Comparison of ENCODE assay signal across 20 cellular contexts in the genomic region with DNA sequence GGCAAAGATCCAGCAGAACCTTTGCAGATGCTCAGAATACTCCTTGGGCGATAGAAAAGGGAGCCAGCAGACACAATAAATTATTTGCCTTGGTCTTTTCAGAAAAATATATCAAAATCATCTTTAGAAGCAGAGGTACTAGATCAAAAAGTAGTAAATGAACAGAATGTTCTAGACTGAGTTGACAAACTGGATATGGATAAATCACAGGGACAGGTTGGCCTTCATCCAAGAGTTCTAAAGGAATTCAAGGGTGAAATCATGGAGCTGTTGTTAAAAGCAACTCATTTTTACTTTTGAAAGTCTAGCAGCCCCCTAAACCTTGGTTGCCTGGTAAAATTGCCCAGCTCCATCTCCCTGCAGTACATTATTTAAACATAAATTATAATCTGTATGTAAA.
DNase-seq lines count a peak whose midpoint lies in the region; ATAC-seq and TF ChIP-seq lines count a peak whose summit lies in the region.
"Had no signal": no experiment of that assay in that cellular context is flagged by ENCODE, and none has a peak within 500 bp of the region (broad histone marks: within the 10 kb centered on the region; RNA-seq: fewer than 3 reads in every experiment).

No MANE protein-coding gene starts in this region.

- no peak overlapping the region for H3K23ac ChIP-seq in mesenchymal stem cell (ENCODE audit: low read length in 2 of 2)

- no peak overlapping the region for H2AK5ac ChIP-seq in mesenchymal stem cell (ENCODE audit: low read length, severe bottlenecking)

- H3K9me3 ChIP-seq in RWPE2 (ENCODE audit: severe bottlenecking) (no peaks in the 10 kb centered on the region), mesenchymal stem cell (ENCODE audit: control insufficient read depth, low read length) (no peaks in the 10 kb centered on the region)
- H3K9me3 ChIP-seq: suprapubic skin had no signal

- no peak overlapping the region for H4K8ac ChIP-seq in mesenchymal stem cell (ENCODE audit: low read length)

- no peak overlapping the region for H3K9ac ChIP-seq in mesenchymal stem cell (ENCODE audit: low read length)

- ATAC-seq in RWPE2 (ENCODE audit: low read depth): no peak
- ATAC-seq: naive thymus-derived CD8-positive, alpha-beta T cell had no signal

- no peak overlapping the region for H2BK12ac ChIP-seq in mesenchymal stem cell (ENCODE audit: low read length in 2 of 2)

- H3K27me3 ChIP-seq in ACC112 (ENCODE audit: insufficient read depth, low read length): no peaks in the 10 kb centered on the region
- H3K27me3 ChIP-seq in RWPE2 (ENCODE audit: insufficient read depth, poor library complexity, severe bottlenecking): no peaks in the 10 kb centered on the region
- no peaks in the 10 kb centered on the region for H3K27me3 ChIP-seq in mesenchymal stem cell (ENCODE audit: control insufficient read depth in 1 of 2, insufficient read depth in 1 of 2, low read length in 2 of 2)
- H3K27me3 ChIP-seq: suprapubic skin had no signal

- no peak overlapping the region for H3K18ac ChIP-seq in mesenchymal stem cell (ENCODE audit: low read depth in 1 of 2, low read length in 2 of 2)

- H3K4me1 ChIP-seq in ACC112 (ENCODE audit: control insufficient read depth, insufficient read depth, low read length, unreplicated experiment) (peaks cover 55% of the 10 kb centered on the region), RWPE2 (ENCODE audit: insufficient read depth, poor library complexity, severe bottlenecking) (peaks cover 7% of the 10 kb centered on the region), mesenchymal stem cell (ENCODE audit: control insufficient read depth, insufficient read depth, low read depth, low read length) (peaks cover 2% of the 10 kb centered on the region)
- H3K4me1 ChIP-seq: suprapubic skin had no signal

- no peaks in the 10 kb centered on the region for H3K36me3 ChIP-seq in ACC112 (ENCODE audit: insufficient read depth, low read length)
- H3K36me3 ChIP-seq in RWPE2 (ENCODE audit: low read depth): no peaks in the 10 kb centered on the region
- H3K36me3 ChIP-seq in mesenchymal stem cell (ENCODE audit: control insufficient read depth in 1 of 2, insufficient read depth in 2 of 2, low read depth in 1 of 2, low read length in 2 of 2): no peaks in the 10 kb centered on the region
- H3K36me3 ChIP-seq: suprapubic skin had no signal

- 100% methylated on average over 1 of the region's 1 CpG for WGBS in mesenchymal stem cell

- H2BK15ac ChIP-seq in mesenchymal stem cell (ENCODE audit: low read depth, poor library complexity, severe bottlenecking): no peak overlapping the region

- no peak overlapping the region for H3K14ac ChIP-seq in mesenchymal stem cell (ENCODE audit: low read length in 2 of 2)

- H2BK120ac ChIP-seq in mesenchymal stem cell (ENCODE audit: low read depth, low read length): no peak overlapping the region

- H2BK5ac ChIP-seq in mesenchymal stem cell (ENCODE audit: low read depth, low read length, poor library complexity, severe bottlenecking): no peak overlapping the region

- no peak overlapping the region for H3K4me2 ChIP-seq in mesenchymal stem cell (ENCODE audit: low read length, poor library complexity, severe bottlenecking)

- no peak for DNase-seq in RWPE2 (ENCODE audit: low spot score)
- DNase-seq in dermis microvascular lymphatic vessel endothelial cell (ENCODE audit: low read depth in 2 of 2): peak; percentile 4 to 27
- DNase-seq in mesenchymal stem cell: peak; percentile 46
- DNase-seq in putamen (ENCODE audit: low spot score): no peak
- no peak for DNase-seq in amygdala (lab: John Stamatoyannopoulos, UW)
- DNase-seq in DMS53 treated with DMSO at 0.1 percent for 48 hours (lab: John Stamatoyannopoulos, UW; ENCODE audit: unreplicated experiment): no peak
- no peak for DNase-seq in stimulated activated CD4-positive, alpha-beta T cell treated with anti-CD3 and anti-CD28 coated beads, Interleukin-4, amount 100 ng/mL, for 24 hours
- DNase-seq: activated CD4-positive, alpha-beta T cell treated with anti-CD3 and anti-CD28 coated beads, Interleukin-2, amount 10 ng/mL, durations not matched to agents 24 days and 14 days; activated CD8-positive, alpha-beta memory T cell treated with anti-CD3 and anti-CD28 coated beads, Interleukin-2, amount 50 U/mL, for 48 hours; activated gamma-delta T cell; amniotic stem cell; DMS53; glutamatergic neuron; naive thymus-derived CD8-positive, alpha-beta T cell; NCI-H146; NCI-H2171 treated with DMSO at 0.1 percent for 48 hours; small intestine had no signal

- TF ChIP-seq CTCF in RWPE2 (IDR thresholded peaks at IDR 0.05; ENCODE audit: poor library complexity, severe bottlenecking): no peak

- H3K27ac ChIP-seq in ACC112 (ENCODE audit: low read depth, low read length): peak overlapping the region; percentile 83
- H3K27ac ChIP-seq in RWPE2 (ENCODE audit: poor library complexity, severe bottlenecking): peak overlapping the region; percentile 11
- no peak overlapping the region for H3K27ac ChIP-seq in mesenchymal stem cell (ENCODE audit: low read length, poor library complexity, severe bottlenecking)
- H3K27ac ChIP-seq: SK-N-MC, suprapubic skin had no signal

- H3K4me3 ChIP-seq in ACC112 (ENCODE audit: low read depth, low read length) (peak overlapping the region; percentile 51), RWPE2 (ENCODE audit: severe bottlenecking) (no peak overlapping the region), mesenchymal stem cell (ENCODE audit: insufficient read depth in 1 of 2, low read depth in 1 of 2, low read length in 2 of 2) (no peak overlapping the region)
- H3K4me3 ChIP-seq: SK-N-MC, suprapubic skin had no signal

- H3K79me2 ChIP-seq in ACC112 (ENCODE audit: control insufficient read depth, insufficient read depth, low read length, unreplicated experiment): no peaks in the 10 kb centered on the region

- H2AFZ ChIP-seq in ACC112 (ENCODE audit: low read length, unreplicated experiment): peak overlapping the region; percentile 31
- no peak overlapping the region for H2AFZ ChIP-seq in mesenchymal stem cell (ENCODE audit: low read depth, low read length)

- no peak overlapping the region for H3K4ac ChIP-seq in mesenchymal stem cell (ENCODE audit: low read depth in 1 of 2, low read length in 2 of 2)

- H4K91ac ChIP-seq in mesenchymal stem cell (ENCODE audit: low read length): no peak overlapping the region

- peaks cover 3% of the 10 kb centered on the region for H3K79me1 ChIP-seq in mesenchymal stem cell (replicated peaks; ENCODE audit: low read length, poor library complexity, severe bottlenecking)

Comparison
In these comparisons a context has a peak if more than half of its experiments do, and no peak if none do; other contexts are left out.
1. DNase-seq: peak in dermis microvascular lymphatic vessel endothelial cell (2 of 2) and mesenchymal stem cell (single experiment); none in RWPE2 (single experiment), putamen (single experiment), amygdala (0 of 56), DMS53 treated with DMSO at 0.1 percent for 48 hours (single experiment) and stimulated activated CD4-positive, alpha-beta T cell treated with anti-CD3 and anti-CD28 coated beads, Interleukin-4, amount 100 ng/mL, for 24 hours (single experiment).